In the genomic region with DNA sequence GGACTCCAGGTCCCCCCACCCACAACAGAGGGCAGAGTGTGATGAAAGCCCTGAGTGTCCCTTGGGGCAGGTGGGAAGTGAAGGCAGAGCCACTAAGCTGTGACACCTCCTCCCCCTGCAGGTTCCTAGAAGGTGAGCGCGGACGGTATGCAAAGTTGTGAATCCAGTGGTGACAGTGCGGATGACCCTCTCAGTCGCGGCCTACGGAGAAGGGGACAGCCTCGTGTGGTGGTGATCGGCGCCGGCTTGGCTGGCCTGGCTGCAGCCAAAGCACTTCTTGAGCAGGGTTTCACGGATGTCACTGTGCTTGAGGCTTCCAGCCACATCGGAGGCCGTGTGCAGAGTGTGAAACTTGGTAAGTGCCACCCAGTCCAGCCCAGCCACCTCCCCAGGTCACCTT, we compare ENCODE assay signal across 29 cellular contexts. TPM values are rescaled to one million over a fixed set of nuclear protein-coding genes. Genes with fewer than 3 reads are reported as not detected.
"Had no signal": no experiment of that assay in that cellular context is flagged by ENCODE, and none has a peak within 500 bp of the region (broad histone marks: within the 10 kb centered on the region; RNA-seq: fewer than 3 reads in every experiment).

No MANE protein-coding gene starts in this region.

- H3K27ac ChIP-seq: ascending aorta, body of pancreas, KMS-11 had no signal

- H3K27me3 Mint-ChIP-seq: activated CD4-positive, alpha-beta memory T cell treated with anti-CD3 and anti-CD28 coated beads for 36 hours; activated CD4-positive, alpha-beta T cell treated with anti-CD3 and anti-CD28 coated beads, Interleukin-2, amount 10 ng/mL, durations not matched to agents 7 days and 5 days; activated naive CD8-positive, alpha-beta T cell treated with anti-CD3 and anti-CD28 coated beads, Interleukin-2, amount 50 U/mL, for 24 hours had no signal

- H3K9ac ChIP-seq: KMS-11 had no signal

- H3K4me3 Mint-ChIP-seq: activated B cell treated with CpG ODN at 0.5 μM for 24 hours; activated CD4-positive, alpha-beta memory T cell treated with anti-CD3 and anti-CD28 coated beads for 36 hours; activated CD4-positive, alpha-beta T cell treated with anti-CD3 and anti-CD28 coated beads, Interleukin-2, amount 10 ng/mL, durations not matched to agents 7 days and 5 days; activated naive CD8-positive, alpha-beta T cell treated with anti-CD3 and anti-CD28 coated beads, Interleukin-2, amount 50 U/mL, for 24 hours; activated T-cell treated with anti-CD3 and anti-CD28 coated beads, Interleukin-2, amount 50 U/mL, for 4 hours; T-helper 1 cell treated with Interleukin-12 subunit alpha and Interleukin-12 subunit beta and Interleukin-4 antibody, amounts not matched to agents 30 μg/mL and 1 μg/mL, for 36 hours had no signal

- H3K4me3 ChIP-seq: ascending aorta, body of pancreas, MG63 had no signal

- DNase-seq: activated B cell treated with CpG ODN at 0.5 μM for 24 hours; activated CD4-positive, alpha-beta memory T cell treated with anti-CD3 and anti-CD28 coated beads for 36 hours; activated CD4-positive, alpha-beta T cell treated with anti-CD3 and anti-CD28 coated beads for 1 hour; activated CD4-positive, alpha-beta T cell treated with anti-CD3 and anti-CD28 coated beads, Interleukin-2, amount 10 ng/mL, durations not matched to agents 7 days and 5 days; activated CD8-positive, alpha-beta memory T cell treated with anti-CD3 and anti-CD28 coated beads for 24 hours; activated effector memory CD4-positive, alpha-beta T cell treated with anti-CD3 and anti-CD28 coated beads, Interleukin-2, amount 50 U/mL, for 16 hours; activated naive CD4-positive, alpha-beta T cell treated with Interleukin-2 at 50 U/mL for 16 hours; activated naive CD8-positive, alpha-beta T cell treated with anti-CD3 and anti-CD28 coated beads, Interleukin-2, amount 50 U/mL, for 24 hours; activated T-cell treated with anti-CD3 and anti-CD28 coated beads, Interleukin-2, amount 50 U/mL, for 4 hours; amniotic stem cell; body of pancreas; MG63; MV-4-11; NCI-H1092 treated with DMSO at 0.1 percent for 48 hours; NCI-H1417 treated with DMSO at 0.1 percent for 48 hours; NCI-H1694; NCI-H2029; NCI-H446; NCI-H524; NCI-H774; NK-92 treated with Interleukin-12 subunit alpha and Interleukin-12 subunit beta, amount 100 ng/mL, for 24 hours; OCI-M1; RPMI8226; SHP77 had no signal

- H3K9me3 ChIP-seq: ascending aorta, body of pancreas, MG63 had no signal

- H3K27me3 ChIP-seq: ascending aorta, body of pancreas, MG63 had no signal

- H3K27ac Mint-ChIP-seq: activated B cell treated with CpG ODN at 0.5 μM for 24 hours; activated CD4-positive, alpha-beta memory T cell treated with anti-CD3 and anti-CD28 coated beads for 36 hours; activated naive CD8-positive, alpha-beta T cell treated with anti-CD3 and anti-CD28 coated beads, Interleukin-2, amount 50 U/mL, for 24 hours; T-helper 1 cell treated with Interleukin-12 subunit alpha and Interleukin-12 subunit beta and Interleukin-4 antibody, amounts not matched to agents 30 μg/mL and 1 μg/mL, for 36 hours had no signal

- H3K4me2 ChIP-seq: KMS-11 had no signal

- H3K9me3 Mint-ChIP-seq: activated CD4-positive, alpha-beta memory T cell treated with anti-CD3 and anti-CD28 coated beads for 36 hours; activated naive CD4-positive, alpha-beta T cell treated with anti-CD3 and anti-CD28 coated beads, Interleukin-2, amount 50 U/mL, for 72 hours; activated naive CD8-positive, alpha-beta T cell treated with anti-CD3 and anti-CD28 coated beads, Interleukin-2, amount 50 U/mL, for 24 hours; activated T-cell treated with anti-CD3 and anti-CD28 coated beads, Interleukin-2, amount 50 U/mL, for 4 hours had no signal

- H3K36me3 ChIP-seq: MG63 had no signal

- ATAC-seq: activated naive CD4-positive, alpha-beta T cell treated with anti-CD3 and anti-CD28 coated beads, Interleukin-2, amount 50 U/mL, for 72 hours; activated naive CD8-positive, alpha-beta T cell treated with anti-CD3 and anti-CD28 coated beads, Interleukin-2, amount 50 U/mL, for 24 hours; activated T-cell treated with anti-CD3 and anti-CD28 coated beads, Interleukin-2, amount 50 U/mL, for 4 hours; body of pancreas; Panc1 had no signal

RNA-seq across cellular contexts. Expression of gene SMOX, which starts 26.3 kb away (rescaled TPM):
- total RNA-seq: activated B cell treated with CpG ODN at 0.5 μM for 24 hours had no signal
